ENCODE assay signal across 8 cellular contexts in genomic region chr2:42132066-42132965, GRCh38. TPM values are rescaled to one million over a fixed set of nuclear protein-coding genes. Genes with fewer than 3 reads are reported as not detected.
A peak's percentile ranks its signal among the peaks of the same experiment; 100 is the strongest.
DNase-seq lines count a peak whose midpoint lies in the region; ATAC-seq, FAIRE-seq and TF ChIP-seq lines count a peak whose summit lies in the region.

No MANE protein-coding gene starts in this region.

- H3K9me3 Mint-ChIP-seq in activated T-cell treated with anti-CD3 and anti-CD28 coated beads, Interleukin-2, amount 50 U/mL, for 24 hours = no peaks in the 10 kb centered on the region
- H3K9me3 Mint-ChIP-seq in stimulated activated naive B cell treated with anti-CD40 and anti-IgM and Interleukin-4, amounts not matched to agents 10 μg/mL and 1 μg/mL and 100 μg/mL, for 72 hours = no peaks in the 10 kb centered on the region

- no peak for FAIRE-seq in GM19239 (lab: Jason Lieb, UNC)

- no peaks in the 10 kb centered on the region for H3K9me3 ChIP-seq in gastroesophageal sphincter

- H3K4me1 ChIP-seq in gastroesophageal sphincter = peaks cover 4 to 46% (median 27%) of the 10 kb centered on the region in 3 donors

- no peaks in the 10 kb centered on the region for H3K27me3 ChIP-seq in gastroesophageal sphincter

- TF ChIP-seq CTCF in VCaP (conservative IDR thresholded peaks at IDR 0.05) (no peak), gastroesophageal sphincter (IDR thresholded peaks at IDR 0.05) (no peak)

- no peak for TF ChIP-seq EP300 in gastroesophageal sphincter (IDR thresholded peaks at IDR 0.05)

- H3K36me3 Mint-ChIP-seq in activated T-cell treated with anti-CD3 and anti-CD28 coated beads, Interleukin-2, amount 50 U/mL, for 24 hours (ENCODE audit: low read depth) = no peaks in the 10 kb centered on the region
- H3K36me3 Mint-ChIP-seq in stimulated activated naive B cell treated with anti-CD40 and anti-IgM and Interleukin-4, amounts not matched to agents 10 μg/mL and 1 μg/mL and 100 μg/mL, for 72 hours = no peaks in the 10 kb centered on the region

- peak overlapping the region; percentile 96 for H3K27ac ChIP-seq in VCaP
- peak overlapping the region; percentile 60 to 89 (median 82) for H3K27ac ChIP-seq in gastroesophageal sphincter

- no peaks in the 10 kb centered on the region for H3K36me3 ChIP-seq in gastroesophageal sphincter

- ATAC-seq in gastroesophageal sphincter = peak; percentile 66
- ATAC-seq in stimulated activated naive B cell treated with anti-CD40 and anti-IgM and Interleukin-4, amounts not matched to agents 10 μg/mL and 1 μg/mL and 100 μg/mL, for 72 hours (replicated peaks) = no peak
- ATAC-seq in GM21825 (IDR thresholded peaks at IDR 0.05; ENCODE audit: unreplicated experiment) = no peak

- peak overlapping the region; percentile 75 for H3K4me3 Mint-ChIP-seq in activated T-cell treated with anti-CD3 and anti-CD28 coated beads, Interleukin-2, amount 50 U/mL, for 24 hours
- peak overlapping the region; percentile 76 to 79 for H3K4me3 Mint-ChIP-seq in stimulated activated naive B cell treated with anti-CD40 and anti-IgM and Interleukin-4, amounts not matched to agents 10 μg/mL and 1 μg/mL and 100 μg/mL, for 72 hours

- DNase-seq in activated T-cell treated with anti-CD3 and anti-CD28 coated beads, Interleukin-2, amount 50 U/mL, for 24 hours = no peak
- no peak for DNase-seq in activated T-cell treated with anti-CD3 and anti-CD28 coated beads for 4 hours
- no peak for DNase-seq in stimulated activated naive B cell treated with anti-CD40 and anti-IgM and Interleukin-4, amounts not matched to agents 10 μg/mL and 1 μg/mL and 100 μg/mL, for 72 hours
- no peak for DNase-seq in NCI-H1436 (lab: John Stamatoyannopoulos, UW)
- DNase-seq in GM19239 (ENCODE audit: insufficient read length, low spot score) = no peak

- H3K27me3 Mint-ChIP-seq in activated T-cell treated with anti-CD3 and anti-CD28 coated beads, Interleukin-2, amount 50 U/mL, for 24 hours = no peaks in the 10 kb centered on the region
- H3K27me3 Mint-ChIP-seq in stimulated activated naive B cell treated with anti-CD40 and anti-IgM and Interleukin-4, amounts not matched to agents 10 μg/mL and 1 μg/mL and 100 μg/mL, for 72 hours = no peaks in the 10 kb centered on the region

- peak overlapping the region in 1 of 2 donors; percentile 34 for H3K4me3 ChIP-seq in gastroesophageal sphincter

- peaks cover 89% of the 10 kb centered on the region for H3K4me1 Mint-ChIP-seq in activated T-cell treated with anti-CD3 and anti-CD28 coated beads, Interleukin-2, amount 50 U/mL, for 24 hours (ENCODE audit: low read depth)
- peaks cover 56 to 82% of the 10 kb centered on the region in 2 donors for H3K4me1 Mint-ChIP-seq in stimulated activated naive B cell treated with anti-CD40 and anti-IgM and Interleukin-4, amounts not matched to agents 10 μg/mL and 1 μg/mL and 100 μg/mL, for 72 hours

- WGBS in gastroesophageal sphincter (ENCODE audit: low coverage in 1 of 2), 2 donors = 30 to 42% methylated on average over 8 to 10 of the region's 10 CpGs

- peak overlapping the region; percentile 86 for H3K27ac Mint-ChIP-seq in activated T-cell treated with anti-CD3 and anti-CD28 coated beads, Interleukin-2, amount 50 U/mL, for 24 hours
- peak overlapping the region; percentile 94 for H3K27ac Mint-ChIP-seq in stimulated activated naive B cell treated with anti-CD40 and anti-IgM and Interleukin-4, amounts not matched to agents 10 μg/mL and 1 μg/mL and 100 μg/mL, for 72 hours

- no peak for TF ChIP-seq POLR2A in gastroesophageal sphincter (IDR thresholded peaks at IDR 0.05)

RNA-seq across cellular contexts. Expression of gene EML4, which starts 36.8 kb away (rescaled TPM):
- total RNA-seq in gastroesophageal sphincter = 10 to 100 TPM; 18.5 to 31.4 (median 23.7) TPM
